Comparison of ENCODE assay signal across 16 cellular contexts in genomic region chr2:178858896-178859628, GRCh38.
"Had no signal": no experiment of that assay in that cellular context is flagged by ENCODE, and none has a peak within 500 bp of the region (broad histone marks: within the 10 kb centered on the region; RNA-seq: fewer than 3 reads in every experiment).

No MANE protein-coding gene starts in this region.

- H3K4me1 ChIP-seq: colonic mucosa, prostate gland had no signal

- H3K27ac Mint-ChIP-seq: activated CD8-positive, alpha-beta T cell treated with anti-CD3 and anti-CD28 coated beads for 36 hours; activated naive CD8-positive, alpha-beta T cell treated with anti-CD3 and anti-CD28 coated beads for 36 hours; activated T-cell treated with anti-CD3 and anti-CD28 coated beads, Interleukin-2, amount 50 U/mL, for 72 hours; naive thymus-derived CD8-positive, alpha-beta T cell had no signal

- H3K27me3 ChIP-seq: colonic mucosa had no signal

- H3K27ac ChIP-seq: colonic mucosa, prostate gland had no signal

- H3K4me3 Mint-ChIP-seq: activated CD8-positive, alpha-beta T cell treated with anti-CD3 and anti-CD28 coated beads for 36 hours; activated naive CD8-positive, alpha-beta T cell treated with anti-CD3 and anti-CD28 coated beads for 36 hours; activated T-cell treated with anti-CD3 and anti-CD28 coated beads, Interleukin-2, amount 50 U/mL, for 72 hours; naive thymus-derived CD8-positive, alpha-beta T cell had no signal

- H3K36me3 ChIP-seq: colonic mucosa, prostate gland had no signal

- H3K9me3 Mint-ChIP-seq: activated CD8-positive, alpha-beta T cell treated with anti-CD3 and anti-CD28 coated beads for 36 hours; activated naive CD8-positive, alpha-beta T cell treated with anti-CD3 and anti-CD28 coated beads for 36 hours; activated T-cell treated with anti-CD3 and anti-CD28 coated beads, Interleukin-2, amount 50 U/mL, for 72 hours; naive thymus-derived CD8-positive, alpha-beta T cell had no signal

- DNase-seq: activated CD4-positive, alpha-beta T cell treated with anti-CD3 and anti-CD28 coated beads for 1 hour; activated CD8-positive, alpha-beta memory T cell treated with anti-CD3 and anti-CD28 coated beads, Interleukin-2, amount 50 U/mL, for 4 hours; activated CD8-positive, alpha-beta T cell treated with anti-CD3 and anti-CD28 coated beads for 36 hours; activated gamma-delta T cell treated with Interleukin-2 at 50 U/mL for 16 hours; activated naive CD8-positive, alpha-beta T cell treated with anti-CD3 and anti-CD28 coated beads for 36 hours; activated T-cell treated with anti-CD3 and anti-CD28 coated beads, Interleukin-2, amount 50 U/mL, for 72 hours; colonic mucosa; effector memory CD4-positive, alpha-beta T cell; left cardiac atrium; naive thymus-derived CD8-positive, alpha-beta T cell; stimulated activated CD4-positive, alpha-beta T cell treated with anti-CD3 and anti-CD28 coated beads, Interleukin-4, amount 100 ng/mL, for 1 hour; stimulated activated CD8-positive, alpha-beta memory T cell treated with anti-CD3 and anti-CD28 coated beads, Interleukin-4, amount 100 ng/mL, for 48 hours; stimulated activated naive CD8-positive, alpha-beta T cell treated with anti-CD3 and anti-CD28 coated beads, Interleukin-15, Interleukin-2, amounts not matched to agents 100 U/mL and 50 U/mL, for 24 hours; SW 1271 had no signal

- ATAC-seq: activated CD8-positive, alpha-beta T cell treated with anti-CD3 and anti-CD28 coated beads for 36 hours; activated T-cell treated with anti-CD3 and anti-CD28 coated beads, Interleukin-2, amount 50 U/mL, for 72 hours; naive thymus-derived CD8-positive, alpha-beta T cell; sciatic nerve; stimulated activated naive CD8-positive, alpha-beta T cell treated with anti-CD3 and anti-CD28 coated beads, Interleukin-15, Interleukin-2, amounts not matched to agents 100 U/mL and 50 U/mL, for 24 hours had no signal

- H3K9me3 ChIP-seq: colonic mucosa, prostate gland had no signal

- H3K27me3 Mint-ChIP-seq: activated CD8-positive, alpha-beta T cell treated with anti-CD3 and anti-CD28 coated beads for 36 hours; activated naive CD8-positive, alpha-beta T cell treated with anti-CD3 and anti-CD28 coated beads for 36 hours; naive thymus-derived CD8-positive, alpha-beta T cell had no signal

- H3K4me3 ChIP-seq: colonic mucosa, prostate gland had no signal

- H3K4me1 Mint-ChIP-seq: activated naive CD8-positive, alpha-beta T cell treated with anti-CD3 and anti-CD28 coated beads for 36 hours had no signal
